Comparison of ENCODE assay signal across 22 cellular contexts in genomic region chr7:13984831-13985685, GRCh38. TPM values are rescaled to one million over a fixed set of nuclear protein-coding genes. Genes with fewer than 3 reads are reported as not detected.
DNase-seq lines count a peak whose midpoint lies in the region; ATAC-seq and TF ChIP-seq lines count a peak whose summit lies in the region.
"Had no signal": no experiment of that assay in that cellular context is flagged by ENCODE, and none has a peak within 500 bp of the region (broad histone marks: within the 10 kb centered on the region; RNA-seq: fewer than 3 reads in every experiment).

No MANE protein-coding gene starts in this region.

- H3K4me3 ChIP-seq in breast epithelium (peak overlapping the region in 2 of 3 donors; percentile 33 to 43), WI38 (ENCODE audit: low read depth, low read length) (peak overlapping the region; percentile 26), fibroblast of pulmonary artery (replicated peaks; ENCODE audit: low read depth, low read length) (peak overlapping the region; percentile 19), osteoblast (ENCODE audit: insufficient read depth, low read length) (no peak overlapping the region)

- H3K27ac Mint-ChIP-seq in MCF 10A (ENCODE audit: low read depth, unreplicated experiment), result no peak overlapping the region
- H3K27ac Mint-ChIP-seq: stimulated activated naive CD8-positive, alpha-beta T cell treated with anti-CD3 and anti-CD28 coated beads, Interleukin-15, Interleukin-2, amounts not matched to agents 100 ng/mL and 50 ng/mL, for 24 hours had no signal

- H3K79me2 ChIP-seq in osteoblast (ENCODE audit: insufficient read depth, low read length), result peaks cover 5% of the 10 kb centered on the region

- no peaks in the 10 kb centered on the region for H3K36me3 Mint-ChIP-seq in MCF 10A (ENCODE audit: insufficient read depth, unreplicated experiment)

- no peaks in the 10 kb centered on the region for H4K20me1 ChIP-seq in osteoblast (ENCODE audit: insufficient read depth, low read length)

- no peak for TF ChIP-seq POLR2A in breast epithelium (IDR thresholded peaks at IDR 0.05)

- H3K9me3 ChIP-seq in breast epithelium (no peaks in the 10 kb centered on the region), osteoblast (ENCODE audit: low read depth, low read length) (no peaks in the 10 kb centered on the region)
- H3K9me3 ChIP-seq: gastroesophageal sphincter, neutrophil had no signal

- peaks cover 14% of the 10 kb centered on the region for H3K4me1 Mint-ChIP-seq in MCF 10A (ENCODE audit: insufficient read depth, unreplicated experiment)

- H3K27me3 ChIP-seq in breast epithelium, result no peaks in the 10 kb centered on the region
- no peaks in the 10 kb centered on the region for H3K27me3 ChIP-seq in osteoblast (ENCODE audit: insufficient read depth, low read length)
- H3K27me3 ChIP-seq: gastroesophageal sphincter had no signal

- H3K36me3 ChIP-seq in breast epithelium (no peaks in the 10 kb centered on the region), osteoblast (ENCODE audit: insufficient read depth, low read length) (no peaks in the 10 kb centered on the region)
- H3K36me3 ChIP-seq: gastroesophageal sphincter, neutrophil had no signal

- BruUV-seq in MCF 10A (replicated peaks; lab: Mats Ljungman, UMichigan), result no TSS peak

- ATAC-seq in GM21390 (IDR thresholded peaks at IDR 0.05; ENCODE audit: unreplicated experiment), result no peak
- ATAC-seq: gastroesophageal sphincter had no signal

- H3K4me2 ChIP-seq in osteoblast (ENCODE audit: insufficient read depth, low read length), result peak overlapping the region; percentile 37

- H3K27ac ChIP-seq in breast epithelium, result peak overlapping the region in 1 of 2 donors; percentile 35
- H3K27ac ChIP-seq in osteoblast (ENCODE audit: low read depth, low read length), result no peak overlapping the region
- H3K27ac ChIP-seq: C4-2B, epithelial cell of prostate, gastroesophageal sphincter, neutrophil had no signal

- no peak overlapping the region for H2AFZ ChIP-seq in osteoblast (ENCODE audit: low read length)

- H3K9me3 Mint-ChIP-seq in MCF 10A (ENCODE audit: unreplicated experiment), result no peaks in the 10 kb centered on the region
- H3K9me3 Mint-ChIP-seq: stimulated activated naive CD8-positive, alpha-beta T cell treated with anti-CD3 and anti-CD28 coated beads, Interleukin-15, Interleukin-2, amounts not matched to agents 100 ng/mL and 50 ng/mL, for 24 hours had no signal

- CTCF ChIA-PET in MCF 10A (lab: Yijun Ruan, JAX), result no interaction called here

- DNase-seq in breast epithelium (ENCODE audit: low spot score in 2 of 2) (no peak), MCF 10A (ENCODE audit: unreplicated experiment) (no peak), fibroblast of pulmonary artery (ENCODE audit: low read depth) (no peak), osteoblast (ENCODE audit: insufficient read length, low spot score, missing footprints) (no peak), iPS-NIHi7 (ENCODE audit: extremely low spot score) (no peak), DMS114 treated with DMSO at 0.1 percent for 48 hours (lab: John Stamatoyannopoulos, UW; ENCODE audit: unreplicated experiment) (no peak)
- DNase-seq: activated CD4-positive, alpha-beta T cell treated with anti-CD3 and anti-CD28 coated beads for 48 hours; activated CD8-positive, alpha-beta memory T cell treated with anti-CD3 and anti-CD28 coated beads, Interleukin-2, amount 50 U/mL, for 48 hours; amygdala; cortex of kidney; DMS153; midbrain; NCI-H1694; SHP77 treated with DMSO at 0.1 percent for 48 hours; T-helper 9 cell had no signal

- no peaks in the 10 kb centered on the region for H3K27me3 Mint-ChIP-seq in MCF 10A (ENCODE audit: insufficient read depth, unreplicated experiment)

- TF ChIP-seq CTCF in breast epithelium (IDR thresholded peaks at IDR 0.05) (no peak), MCF 10A (IDR thresholded peaks at IDR 0.05; ENCODE audit: unreplicated experiment) (no peak), WI38 (IDR thresholded peaks at IDR 0.05; ENCODE audit: low read depth, low read length) (no peak), fibroblast of pulmonary artery (IDR thresholded peaks at IDR 0.05; ENCODE audit: low read length, missing control alignments) (no peak), osteoblast (IDR thresholded peaks at IDR 0.05; ENCODE audit: extremely low read depth, low read depth, low read length) (no peak)

- POLR2A ChIA-PET in MCF 10A (lab: Yijun Ruan, JAX), result no interaction called here

- H3K4me1 ChIP-seq in breast epithelium (no peaks in the 10 kb centered on the region), osteoblast (ENCODE audit: insufficient read depth, low read length) (peaks cover 23% of the 10 kb centered on the region)

- H3K4me3 Mint-ChIP-seq in MCF 10A (ENCODE audit: unreplicated experiment), result no peak overlapping the region
- H3K4me3 Mint-ChIP-seq: stimulated activated naive CD8-positive, alpha-beta T cell treated with anti-CD3 and anti-CD28 coated beads, Interleukin-15, Interleukin-2, amounts not matched to agents 100 ng/mL and 50 ng/mL, for 24 hours had no signal

- intact Hi-C loops in breast epithelium (cut with DNase I; ENCODE audit: low total_unique reads) (no loop called here), MCF 10A (cut with micrococcal nuclease) (loop anchor here (5.0 kb wide), 3 partner anchors 243 to 703 kb away; no protein-coding TSS in a partner anchor)

RNA-seq across cellular contexts. Expression of gene ETV1, which starts 4.4 kb away (rescaled TPM):
- total RNA-seq in breast epithelium, result 10 to 100 TPM in 1 of 3 donors, 1 to 10 TPM in 2; 3.2 to 10.1 (median 5.6) TPM
- 5.9 and 6.9 TPM in 2 replicates for total RNA-seq in MCF 10A (2022)
- total RNA-seq in osteoblast, result 15.9 and 22.4 TPM in 2 replicates
